13 cellular contexts compared by ENCODE assay signal in the genomic region with DNA sequence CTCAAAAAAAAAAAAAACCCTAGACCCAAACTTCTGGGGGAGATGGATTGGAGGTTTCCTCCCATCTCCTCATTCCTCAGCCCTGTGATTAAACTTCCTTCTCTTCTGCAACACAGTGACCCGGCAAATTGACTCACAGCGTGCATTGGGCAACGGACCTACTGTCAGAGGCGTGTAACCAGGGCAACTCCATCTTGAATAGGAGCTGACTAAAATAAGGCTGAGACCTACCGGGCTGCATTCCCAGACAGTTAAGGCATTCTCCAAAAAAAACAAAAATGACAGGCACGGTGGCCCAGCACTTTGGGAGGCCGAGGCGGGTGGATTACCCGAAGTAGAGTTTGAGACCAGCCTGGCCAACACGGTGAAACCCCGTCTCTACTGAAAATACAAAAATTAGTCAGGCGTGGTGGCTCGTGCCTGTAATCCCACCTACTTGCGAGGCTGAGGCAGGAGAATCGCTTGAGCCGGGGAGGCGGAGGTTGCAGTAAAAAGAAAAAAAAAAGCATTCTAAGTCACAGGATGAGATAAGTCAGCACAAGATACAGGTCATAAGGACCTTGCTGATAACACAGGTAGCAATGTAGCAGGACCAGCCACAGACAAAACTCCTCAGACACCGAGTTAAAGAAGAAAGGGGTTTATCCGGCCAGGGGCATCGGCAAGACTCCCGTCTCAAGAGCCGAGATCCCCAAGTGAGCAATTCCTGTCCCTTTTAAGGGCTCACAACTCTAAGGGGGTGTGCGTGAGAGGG. TPM values are rescaled to one million over a fixed set of nuclear protein-coding genes. Genes with fewer than 3 reads are reported as not detected.
DNase-seq lines count a peak whose midpoint lies in the region; TF ChIP-seq lines count a peak whose summit lies in the region.
"Had no signal": no experiment of that assay in that cellular context is flagged by ENCODE, and none has a peak within 500 bp of the region (broad histone marks: within the 10 kb centered on the region; RNA-seq: fewer than 3 reads in every experiment).

No MANE protein-coding gene starts in this region.

- H3K27me3 ChIP-seq in Caco-2 (replicated peaks; ENCODE audit: control insufficient read depth, insufficient read depth, low read length): no peaks in the 10 kb centered on the region
- no peaks in the 10 kb centered on the region for H3K27me3 ChIP-seq in SJCRH30
- no peaks in the 10 kb centered on the region for H3K27me3 ChIP-seq in thyroid gland

- POLR2A ChIA-PET in Caco-2 (lab: Charles Lee): no interaction called here

- no peak overlapping the region for H3K4me3 ChIP-seq in Caco-2 (ENCODE audit: low read depth, low read length)
- no peak overlapping the region for H3K4me3 ChIP-seq in SJCRH30
- no peak overlapping the region for H3K4me3 ChIP-seq in thyroid gland (replicated peaks in 1 of 3)

- H3K4me1 ChIP-seq in Caco-2 (peaks cover 30% of the 10 kb centered on the region), SJCRH30 (no peaks in the 10 kb centered on the region), thyroid gland (no peaks in the 10 kb centered on the region)

- H3K9me3 ChIP-seq in Caco-2: no peaks in the 10 kb centered on the region
- H3K9me3 ChIP-seq in SJCRH30 (replicated peaks): no peaks in the 10 kb centered on the region
- no peaks in the 10 kb centered on the region for H3K9me3 ChIP-seq in thyroid gland

- peak; percentile 59 to 64 for DNase-seq in Caco-2
- DNase-seq in MV-4-11 (lab: John Stamatoyannopoulos, UW): peak; percentile 94
- peak in 34 of 56 donors; percentile 0 to 42 (median 8) for DNase-seq in amygdala (lab: John Stamatoyannopoulos, UW)
- DNase-seq in kidney tubule cell (ENCODE audit: low spot score): peak; percentile 28
- DNase-seq in SJCRH30: no peak
- no peak for DNase-seq in NCI-H510A treated with DMSO at 0.1 percent for 48 hours (lab: John Stamatoyannopoulos, UW)
- no peak for DNase-seq in thyroid gland
- no peak for DNase-seq in activated T-cell treated with anti-CD3 and anti-CD28 coated beads, Interleukin-2, amount 50 U/mL, for 1 hour
- DNase-seq: activated CD4-positive, alpha-beta memory T cell treated with anti-CD3 and anti-CD28 coated beads for 36 hours; NCI-H1930; SHP77; stimulated activated CD4-positive, alpha-beta T cell treated with anti-CD3 and anti-CD28 coated beads, Interleukin-12 subunit alpha, Interleukin-12 subunit beta, amount 100 ng/mL, for 4 hours had no signal

- H3K4me1 Mint-ChIP-seq in Caco-2 (ENCODE audit: low read depth, unreplicated experiment): peaks cover 7% of the 10 kb centered on the region
- H3K4me1 Mint-ChIP-seq: activated naive CD4-positive, alpha-beta T cell treated with anti-CD3 and anti-CD28 coated beads, Interleukin-2, amount 50 U/mL, for 24 hours had no signal

- WGBS in thyroid gland, 2 donors: 42% methylated on average over 23 of the region's 23 CpGs

- H3K36me3 ChIP-seq in Caco-2 (ENCODE audit: control insufficient read depth, insufficient read depth, low read length) (no peaks in the 10 kb centered on the region), SJCRH30 (no peaks in the 10 kb centered on the region), thyroid gland (no peaks in the 10 kb centered on the region)

- intact Hi-C loops in Caco-2 (cut with micrococcal nuclease; ENCODE audit: unreplicated experiment) (no loop called here), thyroid gland (cut with DNase I) (no loop called here)

- CTCF ChIA-PET in Caco-2 (lab: Charles Lee): no interaction called here

- TF ChIP-seq CTCF in Caco-2 (IDR thresholded peaks at IDR 0.05; ENCODE audit: insufficient read depth in 1 of 2, low read depth in 1 of 2, low read length in 1 of 2, severe bottlenecking in 1 of 2, unreplicated experiment in 1 of 2) (no peak), thyroid gland (IDR thresholded peaks at IDR 0.05) (no peak)

- peak overlapping the region; percentile 86 for H3K27ac Mint-ChIP-seq in Caco-2 (ENCODE audit: unreplicated experiment)
- H3K27ac Mint-ChIP-seq: activated CD4-positive, alpha-beta memory T cell treated with anti-CD3 and anti-CD28 coated beads for 36 hours; activated naive CD4-positive, alpha-beta T cell treated with anti-CD3 and anti-CD28 coated beads, Interleukin-2, amount 50 U/mL, for 24 hours had no signal

- no peaks in the 10 kb centered on the region for H3K9me3 Mint-ChIP-seq in Caco-2 (ENCODE audit: unreplicated experiment)
- H3K9me3 Mint-ChIP-seq: activated CD4-positive, alpha-beta memory T cell treated with anti-CD3 and anti-CD28 coated beads for 36 hours; activated naive CD4-positive, alpha-beta T cell treated with anti-CD3 and anti-CD28 coated beads, Interleukin-2, amount 50 U/mL, for 24 hours had no signal

- no TSS peak for BruUV-seq in Caco-2 (replicated peaks; lab: Mats Ljungman, UMichigan)

- H3K27me3 Mint-ChIP-seq in Caco-2 (ENCODE audit: insufficient read depth, unreplicated experiment): no peaks in the 10 kb centered on the region
- H3K27me3 Mint-ChIP-seq: activated CD4-positive, alpha-beta memory T cell treated with anti-CD3 and anti-CD28 coated beads for 36 hours had no signal

- no peaks in the 10 kb centered on the region for H3K36me3 Mint-ChIP-seq in Caco-2 (ENCODE audit: insufficient read depth, unreplicated experiment)
- H3K36me3 Mint-ChIP-seq: activated CD4-positive, alpha-beta memory T cell treated with anti-CD3 and anti-CD28 coated beads for 36 hours; activated naive CD4-positive, alpha-beta T cell treated with anti-CD3 and anti-CD28 coated beads, Interleukin-2, amount 50 U/mL, for 24 hours had no signal

- H3K4me3 Mint-ChIP-seq in Caco-2 (ENCODE audit: unreplicated experiment): peak overlapping the region; percentile 63
- H3K4me3 Mint-ChIP-seq: activated CD4-positive, alpha-beta memory T cell treated with anti-CD3 and anti-CD28 coated beads for 36 hours; activated naive CD4-positive, alpha-beta T cell treated with anti-CD3 and anti-CD28 coated beads, Interleukin-2, amount 50 U/mL, for 24 hours had no signal

- TF ChIP-seq POLR2A in thyroid gland (IDR thresholded peaks at IDR 0.05): no peak

- H3K27ac ChIP-seq in SJCRH30 (no peak overlapping the region), thyroid gland (no peak overlapping the region)

RNA-seq across cellular contexts. Expression of a gene that starts 5.4 kb away (rescaled TPM):
- total RNA-seq in Caco-2 (2022): 0.43 and 0.49 TPM in 2 replicates
- 0.02 TPM in 1 of 2 replicates, not detected in the other for total RNA-seq in SJCRH30 (2014; rRNA removed; shearing (Covaris generic))
- total RNA-seq in thyroid gland: not detected
- total RNA-seq: activated CD4-positive, alpha-beta memory T cell treated with anti-CD3 and anti-CD28 coated beads for 36 hours had no signal

RNA-seq across cellular contexts. Expression of a gene that starts 13.4 kb away (rescaled TPM):
- total RNA-seq in Caco-2 (2022) (108 and 115 TPM in 2 replicates), thyroid gland (10 to 100 TPM in 3 of 4 donors, 1 to 10 TPM in 1; 3.1 to 17.6 (median 11.1) TPM)
- total RNA-seq in SJCRH30 (2014; rRNA removed; shearing (Covaris generic)): not detected in 2 replicates

RNA-seq across cellular contexts. Expression of a gene that starts 46.8 kb away (rescaled TPM):
- total RNA-seq in Caco-2 (2022) (0.91 and 1.1 TPM in 2 replicates), thyroid gland (not detected)
- not detected in 2 replicates for total RNA-seq in SJCRH30 (2014; rRNA removed; shearing (Covaris generic))
- total RNA-seq: activated CD4-positive, alpha-beta memory T cell treated with anti-CD3 and anti-CD28 coated beads for 36 hours had no signal

Comparison
In these comparisons a context has a peak if more than half of its experiments do, and no peak if none do; other contexts are left out.
1. DNase-seq: peak in Caco-2 (2 of 2), MV-4-11 (single experiment), amygdala (34 of 56) and kidney tubule cell (single experiment); none in SJCRH30 (0 of 2), NCI-H510A treated with DMSO at 0.1 percent for 48 hours (single experiment), thyroid gland (0 of 2) and activated T-cell treated with anti-CD3 and anti-CD28 coated beads, Interleukin-2, amount 50 U/mL, for 1 hour (single experiment).